18 cellular contexts compared by ENCODE assay signal in the genomic region with DNA sequence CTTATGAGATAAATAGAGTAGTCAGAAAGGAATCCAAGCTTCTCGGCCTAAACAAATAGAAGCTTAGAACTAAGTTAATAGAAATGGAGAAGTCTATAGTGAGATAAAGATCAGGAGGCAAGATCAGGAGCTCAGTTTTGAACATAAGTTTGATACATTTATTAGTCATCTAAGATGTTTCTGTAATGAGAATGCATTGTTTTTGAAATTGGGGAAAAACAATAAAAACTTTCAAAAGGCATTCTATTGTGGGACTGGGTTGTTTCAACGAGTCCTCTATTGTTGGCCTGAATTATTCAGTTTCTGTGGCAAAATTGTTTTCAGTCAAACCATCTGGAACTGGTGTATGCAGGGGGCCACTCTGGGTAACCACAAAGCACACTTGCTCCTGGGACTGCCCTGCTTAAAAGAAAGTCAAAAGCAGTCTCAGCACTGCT.
DNase-seq lines count a peak whose midpoint lies in the region; ATAC-seq and TF ChIP-seq lines count a peak whose summit lies in the region.
"Had no signal": no experiment of that assay in that cellular context is flagged by ENCODE, and none has a peak within 500 bp of the region (broad histone marks: within the 10 kb centered on the region; RNA-seq: fewer than 3 reads in every experiment).

No MANE protein-coding gene starts in this region.

- peak; percentile 68 for ATAC-seq in GM19043 (IDR thresholded peaks at IDR 0.05; ENCODE audit: low read depth, unreplicated experiment)
- ATAC-seq in HG02610 (IDR thresholded peaks at IDR 0.05; ENCODE audit: unreplicated experiment), result peak; percentile 95
- peak; percentile 86 for ATAC-seq in HG03558 (IDR thresholded peaks at IDR 0.05; ENCODE audit: extremely low read depth, unreplicated experiment)
- ATAC-seq in HG03457 (IDR thresholded peaks at IDR 0.05; ENCODE audit: unreplicated experiment), result no peak
- no peak for ATAC-seq in HG03520 (IDR thresholded peaks at IDR 0.05; ENCODE audit: unreplicated experiment)
- ATAC-seq in gastroesophageal sphincter, result no peak
- ATAC-seq: left colon; naive thymus-derived CD4-positive, alpha-beta T cell; upper lobe of right lung; WTC11 had no signal

- WGBS in gastroesophageal sphincter (ENCODE audit: low coverage in 1 of 2), 2 donors, result 73 to 74% methylated on average over 2 of the region's 2 CpGs

- no peak for DNase-seq in DMS114 treated with DMSO at 0.1 percent for 48 hours (lab: John Stamatoyannopoulos, UW; ENCODE audit: unreplicated experiment)
- DNase-seq: activated CD8-positive, alpha-beta memory T cell treated with anti-CD3 and anti-CD28 coated beads, Interleukin-2, amount 50 U/mL, for 4 hours; activated naive CD8-positive, alpha-beta T cell treated with anti-CD3 and anti-CD28 coated beads for 36 hours; DMS53; H7; left colon; naive thymus-derived CD4-positive, alpha-beta T cell; NCI-H2029; stimulated activated CD8-positive, alpha-beta memory T cell treated with anti-CD3 and anti-CD28 coated beads, Interleukin-4, amount 100 ng/mL, for 48 hours; upper lobe of right lung had no signal

- peak overlapping the region; percentile 72 for H3K4me2 ChIP-seq in BLaER1

- peak overlapping the region; percentile 86 for H3K27ac ChIP-seq in BLaER1
- no peak overlapping the region for H3K27ac ChIP-seq in gastroesophageal sphincter
- H3K27ac ChIP-seq: upper lobe of right lung had no signal

- no peak for TF ChIP-seq EP300 in gastroesophageal sphincter (IDR thresholded peaks at IDR 0.05)

- no peak overlapping the region; the same call in 1 of the 2 replicates for H3K4me3 ChIP-seq in BLaER1
- no peak overlapping the region for H3K4me3 ChIP-seq in gastroesophageal sphincter
- H3K4me3 ChIP-seq: upper lobe of right lung had no signal

- TF ChIP-seq CTCF in gastroesophageal sphincter (IDR thresholded peaks at IDR 0.05), result no peak

- H3K9me3 ChIP-seq in BLaER1, result peaks cover 58% of the 10 kb centered on the region
- peaks cover 0 to 5% (median 0%) of the 10 kb centered on the region in 3 donors for H3K9me3 ChIP-seq in gastroesophageal sphincter
- H3K9me3 ChIP-seq: upper lobe of right lung had no signal

- no peak for TF ChIP-seq POLR2A in gastroesophageal sphincter (IDR thresholded peaks at IDR 0.05)

- H4K20me1 ChIP-seq in BLaER1, result no peaks in the 10 kb centered on the region

- H3K9ac ChIP-seq in BLaER1, result peak overlapping the region; percentile 66; the same call in 1 of the 2 replicates

- peaks cover 27% of the 10 kb centered on the region for H3K36me3 ChIP-seq in BLaER1
- H3K36me3 ChIP-seq in gastroesophageal sphincter, result no peaks in the 10 kb centered on the region
- H3K36me3 ChIP-seq: upper lobe of right lung had no signal

- H3K4me1 ChIP-seq in BLaER1 (peaks cover 56% of the 10 kb centered on the region), gastroesophageal sphincter (no peaks in the 10 kb centered on the region)
- H3K4me1 ChIP-seq: upper lobe of right lung had no signal

- H3K27me3 ChIP-seq in BLaER1 (no peaks in the 10 kb centered on the region), gastroesophageal sphincter (peaks cover 4% of the 10 kb centered on the region)
- H3K27me3 ChIP-seq: upper lobe of right lung had no signal

Comparison
In these comparisons a context has a peak if more than half of its experiments do, and no peak if none do; other contexts are left out.
1. ATAC-seq: peak in GM19043 (single experiment), HG02610 (single experiment) and HG03558 (single experiment); none in HG03457 (single experiment), HG03520 (single experiment) and gastroesophageal sphincter (single experiment).